24 cellular contexts compared by ENCODE assay signal in genomic region chr10:103919648-103920025, GRCh38. TPM values are rescaled to one million over a fixed set of nuclear protein-coding genes. Genes with fewer than 3 reads are reported as not detected.
A peak's percentile ranks its signal among the peaks of the same experiment; 100 is the strongest.
DNase-seq lines count a peak whose midpoint lies in the region; FAIRE-seq and TF ChIP-seq lines count a peak whose summit lies in the region.
"Had no signal": no experiment of that assay in that cellular context is flagged by ENCODE, and none has a peak within 500 bp of the region (broad histone marks: within the 10 kb centered on the region; RNA-seq: fewer than 3 reads in every experiment).

No MANE protein-coding gene starts in this region.

- 96 to 100% methylated on average over 1 of the region's 1 CpG for WGBS in GM23248 (ENCODE audit: low coverage in 1 of 2, low lambda C conversion rate in 2 of 2, missing lambda C conversion rate in 2 of 2), 2 experiments
- WGBS in esophagus, 2 donors = 78 to 89% methylated on average over 1 of the region's 1 CpG
- WGBS in trophoblast cell (ENCODE audit: extremely low coverage, insufficient coverage, insufficient read length) = no CpG with 5 or more reads among the region's 1 CpG

- H3K4ac ChIP-seq in trophoblast cell (ENCODE audit: low read depth, low read length) = no peak overlapping the region

- H3K27ac Mint-ChIP-seq in CD8-positive, alpha-beta memory T cell = no peak overlapping the region

- no peaks in the 10 kb centered on the region for H3K27me3 ChIP-seq in GM23248 (replicated peaks; ENCODE audit: insufficient read depth)
- H3K27me3 ChIP-seq in MM.1S (replicated peaks; ENCODE audit: insufficient read depth, low read length) = no peaks in the 10 kb centered on the region
- H3K27me3 ChIP-seq in esophagus (ENCODE audit: control insufficient read depth in 1 of 2, insufficient read depth in 2 of 2, low read length in 2 of 2) = no peaks in the 10 kb centered on the region
- H3K27me3 ChIP-seq in trophoblast cell (ENCODE audit: insufficient read depth, low read length) = no peaks in the 10 kb centered on the region
- H3K27me3 ChIP-seq in CD8-positive, alpha-beta memory T cell (ENCODE audit: insufficient read depth, low read length, poor library complexity, severe bottlenecking) = no peaks in the 10 kb centered on the region
- H3K27me3 ChIP-seq: MG63, SJCRH30 had no signal

- H2AFZ ChIP-seq in GM23248 = peak overlapping the region; percentile 21; the same call in 1 of the 2 replicates
- H2AFZ ChIP-seq in MM.1S (ENCODE audit: low read length) = no peak overlapping the region
- H2AFZ ChIP-seq in trophoblast cell (ENCODE audit: insufficient read depth, low read length, poor library complexity) = no peak overlapping the region

- no peaks in the 10 kb centered on the region for H3K9me3 ChIP-seq in GM23248 (ENCODE audit: low read depth)
- H3K9me3 ChIP-seq in MM.1S (replicated peaks; ENCODE audit: insufficient read depth, low read length) = no peaks in the 10 kb centered on the region
- peaks cover 0 to 3% of the 10 kb centered on the region in 2 donors for H3K9me3 ChIP-seq in esophagus (ENCODE audit: control insufficient read depth in 2 of 2, insufficient read depth in 1 of 2, low read depth in 1 of 2, low read length in 1 of 2)
- no peaks in the 10 kb centered on the region for H3K9me3 ChIP-seq in trophoblast cell (ENCODE audit: insufficient read depth, low read depth, low read length)
- peaks cover 7% of the 10 kb centered on the region for H3K9me3 ChIP-seq in CD8-positive, alpha-beta memory T cell (ENCODE audit: low read length)
- H3K9me3 ChIP-seq: MG63 had no signal

- H3K9ac ChIP-seq in GM23248 (no peak overlapping the region), MM.1S (ENCODE audit: low read length) (no peak overlapping the region), trophoblast cell (ENCODE audit: low read length) (no peak overlapping the region)

- no peak overlapping the region for H2BK5ac ChIP-seq in trophoblast cell (ENCODE audit: low read depth, low read length, poor library complexity)

- no peak overlapping the region for H3K23ac ChIP-seq in trophoblast cell (ENCODE audit: low read length)

- no peak for TF ChIP-seq CTCF in MM.1S (IDR thresholded peaks at IDR 0.05; ENCODE audit: low read length)

- no peak overlapping the region for H3K4me2 ChIP-seq in GM23248 (ENCODE audit: unreplicated experiment)
- no peak overlapping the region for H3K4me2 ChIP-seq in MM.1S (ENCODE audit: low read depth, low read length)
- H3K4me2 ChIP-seq in trophoblast cell (ENCODE audit: low read length) = no peak overlapping the region

- no peak overlapping the region for H2AK5ac ChIP-seq in trophoblast cell (ENCODE audit: low read length)

- DNase-seq in GM23248 (no peak), MM.1S (peak; percentile 44), trophoblast cell (peak; percentile 33 to 56), H54 (ENCODE audit: insufficient read length, low spot score) (no peak), DMS79 treated with DMSO at 0.1 percent for 48 hours (lab: John Stamatoyannopoulos, UW) (no peak)
- DNase-seq in CD8-positive, alpha-beta memory T cell = no peak
- DNase-seq in stimulated activated CD4-positive, alpha-beta T cell treated with anti-CD3 and anti-CD28 coated beads, Interleukin-2, amount 100 ng/mL, for 48 hours = no peak
- DNase-seq: COR-L47; EL; GF-D8; Kasumi-1; MG63; NCI-H1048; NCI-H1417 treated with DMSO at 0.1 percent for 48 hours; NCI-H187; NCI-H2107; NCI-H510A treated with DMSO at 0.1 percent for 48 hours; NCI-H748 treated with DMSO at 0.1 percent for 48 hours; NK-92 treated with Interleukin-12 subunit alpha and Interleukin-12 subunit beta, amount 100 ng/mL, for 24 hours had no signal

- H3K36me3 ChIP-seq in GM23248 (ENCODE audit: low read depth) = no peaks in the 10 kb centered on the region
- no peaks in the 10 kb centered on the region for H3K36me3 ChIP-seq in MM.1S (replicated peaks; ENCODE audit: insufficient read depth, low read length)
- H3K36me3 ChIP-seq in esophagus (ENCODE audit: control insufficient read depth in 2 of 2, insufficient read depth in 2 of 2, low read length in 1 of 2) = no peaks in the 10 kb centered on the region
- peaks cover 0 to 2% of the 10 kb centered on the region in 2 experiments for H3K36me3 ChIP-seq in trophoblast cell (ENCODE audit: control insufficient read depth in 1 of 2, insufficient read depth in 2 of 2, low read length in 2 of 2)
- H3K36me3 ChIP-seq in CD8-positive, alpha-beta memory T cell (ENCODE audit: insufficient read depth, low read length) = no peaks in the 10 kb centered on the region
- H3K36me3 ChIP-seq: SJCRH30 had no signal

- H4K12ac ChIP-seq in trophoblast cell (ENCODE audit: low read depth, low read length) = no peak overlapping the region

- no peak overlapping the region for H4K91ac ChIP-seq in trophoblast cell (ENCODE audit: low read depth, low read length)

- H3K79me1 ChIP-seq in trophoblast cell (ENCODE audit: low read length) = peaks cover 13% of the 10 kb centered on the region

- peaks cover 22% of the 10 kb centered on the region for H3K4me1 ChIP-seq in GM23248 (ENCODE audit: insufficient read depth)
- H3K4me1 ChIP-seq in MM.1S (ENCODE audit: low read length) = peaks cover 9% of the 10 kb centered on the region
- no peaks in the 10 kb centered on the region for H3K4me1 ChIP-seq in esophagus (ENCODE audit: control insufficient read depth in 2 of 2, insufficient read depth in 2 of 2, low read length in 1 of 2)
- peaks cover 6 to 22% of the 10 kb centered on the region in 2 experiments for H3K4me1 ChIP-seq in trophoblast cell (ENCODE audit: control insufficient read depth in 1 of 2, insufficient read depth in 2 of 2, low read length in 2 of 2)
- H3K4me1 ChIP-seq in CD8-positive, alpha-beta memory T cell (ENCODE audit: insufficient read depth, low read length) = peaks cover 33% of the 10 kb centered on the region

- no peak overlapping the region for H3K4me3 ChIP-seq in GM23248
- H3K4me3 ChIP-seq in MM.1S (ENCODE audit: low read length) = no peak overlapping the region
- no peak overlapping the region for H3K4me3 ChIP-seq in esophagus (ENCODE audit: low read depth in 1 of 2, low read length in 2 of 2)
- H3K4me3 ChIP-seq in trophoblast cell (ENCODE audit: low read depth, low read length) = no peak overlapping the region
- H3K4me3 ChIP-seq in CD8-positive, alpha-beta memory T cell (ENCODE audit: low read length) = no peak overlapping the region
- H3K4me3 ChIP-seq: MG63, SJCRH30 had no signal

- H3K9me3 Mint-ChIP-seq in CD8-positive, alpha-beta memory T cell = peaks cover 0 to 9% (median 7%) of the 10 kb centered on the region in 5 donors
- H3K9me3 Mint-ChIP-seq: CD4-positive, CD25-positive, alpha-beta regulatory T cell; IgD-negative memory B cell had no signal

- H4K20me1 ChIP-seq in GM23248 (ENCODE audit: insufficient read depth) = no peaks in the 10 kb centered on the region
- no peaks in the 10 kb centered on the region for H4K20me1 ChIP-seq in MM.1S (ENCODE audit: insufficient read depth, low read length)

- CTCF ChIA-PET in CD8-positive, alpha-beta memory T cell (lab: Charles Lee) = interaction anchor here (1.0 to 1.1 kb wide), 2 partner anchors 9 to 32 kb away, joined by 3 to 5 read pairs; no protein-coding TSS in a partner anchor

- no peak overlapping the region for H2BK120ac ChIP-seq in trophoblast cell (ENCODE audit: insufficient read depth, low read length, poor library complexity)

- no peak overlapping the region for H3K18ac ChIP-seq in trophoblast cell (ENCODE audit: low read length)

- FAIRE-seq in H54 (lab: Jason Lieb, UNC) = no peak
- FAIRE-seq: H1 had no signal

- no peaks in the 10 kb centered on the region for H3K27me3 Mint-ChIP-seq in CD8-positive, alpha-beta memory T cell
- H3K27me3 Mint-ChIP-seq: CD4-positive, CD25-positive, alpha-beta regulatory T cell; IgD-negative memory B cell had no signal

- peaks cover 29 to 40% (median 33%) of the 10 kb centered on the region in 3 donors for H3K4me1 Mint-ChIP-seq in CD8-positive, alpha-beta memory T cell

- H3K4me3 Mint-ChIP-seq in CD8-positive, alpha-beta memory T cell = no peak overlapping the region

- H3K79me2 ChIP-seq in GM23248 (ENCODE audit: insufficient read depth) (peaks cover 29% of the 10 kb centered on the region), MM.1S (ENCODE audit: low read length) (peaks cover 13% of the 10 kb centered on the region), trophoblast cell (ENCODE audit: control insufficient read depth, insufficient read depth, low read length, poor library complexity) (peaks cover 7% of the 10 kb centered on the region)

- H3K27ac ChIP-seq in GM23248 = no peak overlapping the region
- H3K27ac ChIP-seq in MM.1S (ENCODE audit: low read length) = no peak overlapping the region
- H3K27ac ChIP-seq in esophagus (ENCODE audit: low read depth in 2 of 2, low read length in 1 of 2) = peak overlapping the region; percentile 77 to 96
- no peak overlapping the region for H3K27ac ChIP-seq in trophoblast cell (ENCODE audit: low read depth, low read length)
- no peak overlapping the region for H3K27ac ChIP-seq in CD8-positive, alpha-beta memory T cell (ENCODE audit: low read depth, low read length)
- H3K27ac ChIP-seq: SJCRH30 had no signal

- no peak overlapping the region for H3K14ac ChIP-seq in trophoblast cell (ENCODE audit: low read length)

- peaks cover 0 to 21% (median 9%) of the 10 kb centered on the region in 3 donors for H3K36me3 Mint-ChIP-seq in CD8-positive, alpha-beta memory T cell

- H4K8ac ChIP-seq in trophoblast cell (ENCODE audit: low read depth, low read length) = no peak overlapping the region

- no peak for TF ChIP-seq POLR2A in H54 (IDR thresholded peaks at IDR 0.05; ENCODE audit: low read depth, low read length)

- H2BK12ac ChIP-seq in trophoblast cell (ENCODE audit: low read length) = no peak overlapping the region

- POLR2A ChIA-PET in CD8-positive, alpha-beta memory T cell (lab: Charles Lee) = interaction anchor here (0.8 kb wide), 1 partner anchor 25 kb away, joined by 3 read pairs; no protein-coding TSS in a partner anchor

- in situ Hi-C loops in GM23248 (cut with MboI) = no loop called here

- peaks cover 9% of the 10 kb centered on the region; the same call in 1 of the 2 replicates for H3F3A ChIP-seq in GM23248 (ENCODE audit: insufficient read depth)
- peaks cover 13% of the 10 kb centered on the region; the same call in 1 of the 2 replicates for H3F3A ChIP-seq in MM.1S (ENCODE audit: insufficient read depth, low read length)

- no peaks in the 10 kb centered on the region for H3K9me2 ChIP-seq in GM23248 (ENCODE audit: insufficient read depth)
- H3K9me2 ChIP-seq in MM.1S (replicated peaks; ENCODE audit: insufficient read depth, low read length) = no peaks in the 10 kb centered on the region

RNA-seq across cellular contexts. Expression of gene STN1, which starts 1.7 kb away (rescaled TPM):
- total RNA-seq in GM23248 (2014; rRNA removed; shearing (Covaris generic)) = 20.5 and 23.5 TPM in 2 replicates
- 20.8 and 21.6 TPM in 2 replicates for polyA plus RNA-seq in GM23248 (2016; fragmentation: Nextera tagmentation; extraction: Ambion mirVana)
- polyA plus RNA-seq in esophagus = 10 to 100 TPM; 41.1 to 70.8 TPM
- 15.1 and 17.4 TPM in 2 replicates for polyA plus RNA-seq in trophoblast cell (2013)
- 10 to 100 TPM; 23.6 to 24.5 TPM for total RNA-seq in CD8-positive, alpha-beta memory T cell
- polyA plus RNA-seq in CD8-positive, alpha-beta memory T cell = 101 TPM

RNA-seq across cellular contexts. Expression of gene SLK, which starts 47.3 kb away (rescaled TPM):
- 37.1 and 37.3 TPM in 2 replicates for total RNA-seq in GM23248 (2014; rRNA removed; shearing (Covaris generic))
- polyA plus RNA-seq in GM23248 (2016; fragmentation: Nextera tagmentation; extraction: Ambion mirVana) = 6.6 and 6.8 TPM in 2 replicates
- polyA plus RNA-seq in esophagus = 10 to 100 TPM; 34.6 to 37.3 TPM
- polyA plus RNA-seq in trophoblast cell (2013) = 31.0 and 33.1 TPM in 2 replicates
- total RNA-seq in CD8-positive, alpha-beta memory T cell = 10 to 100 TPM; 23.7 to 24.8 TPM
- 15.8 TPM for polyA plus RNA-seq in CD8-positive, alpha-beta memory T cell

Comparison
In these comparisons a context has a peak if more than half of its experiments do, and no peak if none do; other contexts are left out.
1. DNase-seq: peak in MM.1S (single experiment) and trophoblast cell (2 of 2); none in GM23248 (single experiment), H54 (single experiment), DMS79 treated with DMSO at 0.1 percent for 48 hours (single experiment), CD8-positive, alpha-beta memory T cell (0 of 5) and stimulated activated CD4-positive, alpha-beta T cell treated with anti-CD3 and anti-CD28 coated beads, Interleukin-2, amount 100 ng/mL, for 48 hours (0 of 2).
2. H3K27ac ChIP-seq: peak in esophagus (2 of 2); none in GM23248 (single experiment), MM.1S (single experiment), trophoblast cell (single experiment) and CD8-positive, alpha-beta memory T cell (single experiment).